In genomic region chr3:127277591-127277990, GRCh38 we compare ENCODE assay signal across 25 cellular contexts. TPM values are rescaled to one million over a fixed set of nuclear protein-coding genes. Genes with fewer than 3 reads are reported as not detected.
"Had no signal": no experiment of that assay in that cellular context is flagged by ENCODE, and none has a peak within 500 bp of the region (broad histone marks: within the 10 kb centered on the region; RNA-seq: fewer than 3 reads in every experiment).

No MANE protein-coding gene starts in this region.

- H3K9me3 ChIP-seq: esophagus squamous epithelium, thyroid gland had no signal

- H3K4me1 ChIP-seq: esophagus squamous epithelium, thyroid gland had no signal

- H3K27ac Mint-ChIP-seq: activated naive CD8-positive, alpha-beta T cell; activated T-cell treated with anti-CD3 and anti-CD28 coated beads, Interleukin-2, amount 50 U/mL, for 72 hours; effector memory CD8-positive, alpha-beta T cell had no signal

- H3K36me3 ChIP-seq: cardiac muscle cell, esophagus squamous epithelium, thyroid gland had no signal

- H3K27ac ChIP-seq: cardiac muscle cell, esophagus squamous epithelium, thyroid gland had no signal

- H3K36me3 Mint-ChIP-seq: activated naive CD8-positive, alpha-beta T cell had no signal

- H3K4me1 Mint-ChIP-seq: neural crest cell had no signal

- DNase-seq: activated CD4-positive, alpha-beta T cell treated with anti-CD3 and anti-CD28 coated beads, Interleukin-2, amount 50 U/mL, for 4 hours; activated gamma-delta T cell; activated T-cell treated with anti-CD3 and anti-CD28 coated beads, Interleukin-2, amount 50 U/mL, for 72 hours; effector memory CD8-positive, alpha-beta T cell; esophagus squamous epithelium; foreskin fibroblast; glutamatergic neuron; hippocampal formation; stimulated activated CD4-positive, alpha-beta T cell treated with anti-CD3 and anti-CD28 coated beads, Interleukin-2, amount 100 ng/mL, for 24 hours; stimulated activated naive CD4-positive, alpha-beta T cell treated with Interleukin-2 at 50 U/mL for 16 hours; thyroid gland had no signal

- FAIRE-seq: islet of Langerhans had no signal

- H3K27me3 ChIP-seq: cardiac muscle cell, thyroid gland had no signal

- H3K9me3 Mint-ChIP-seq: activated T-cell treated with anti-CD3 and anti-CD28 coated beads, Interleukin-2, amount 50 U/mL, for 72 hours; effector memory CD8-positive, alpha-beta T cell had no signal

- ATAC-seq: activated T-cell treated with anti-CD3 and anti-CD28 coated beads, Interleukin-2, amount 50 U/mL, for 72 hours; effector memory CD8-positive, alpha-beta T cell; left lobe of liver had no signal

- H3K4me3 ChIP-seq: cardiac muscle cell, esophagus squamous epithelium, thyroid gland had no signal

- H3K4me3 Mint-ChIP-seq: activated naive CD8-positive, alpha-beta T cell; activated T-cell treated with anti-CD3 and anti-CD28 coated beads, Interleukin-2, amount 50 U/mL, for 72 hours; effector memory CD8-positive, alpha-beta T cell; neural crest cell had no signal

RNA-seq across cellular contexts. Expression of gene PRR20G, which starts 10.3 kb away (rescaled TPM):
- total RNA-seq: activated CD8-positive, alpha-beta memory T cell treated with anti-CD3 and anti-CD28 coated beads for 36 hours; activated T-cell treated with anti-CD3 and anti-CD28 coated beads, Interleukin-2, amount 50 U/mL, for 72 hours; cardiac muscle cell; dermis microvascular lymphatic vessel endothelial cell; esophagus squamous epithelium; left lobe of liver; myocyte; neural crest cell; omental fat pad; posterior vena cava; skeletal muscle tissue; subcutaneous adipose tissue; T-helper 2 cell treated with Interferon-gamma antibody and Interleukin-4, amounts not matched to agents 100 ng/mL and 5 ng/mL, for 36 hours; thyroid gland; urinary bladder had no signal
- polyA plus RNA-seq: cardiac muscle cell, urinary bladder had no signal
